26 cellular contexts compared by ENCODE assay signal in the genomic region with DNA sequence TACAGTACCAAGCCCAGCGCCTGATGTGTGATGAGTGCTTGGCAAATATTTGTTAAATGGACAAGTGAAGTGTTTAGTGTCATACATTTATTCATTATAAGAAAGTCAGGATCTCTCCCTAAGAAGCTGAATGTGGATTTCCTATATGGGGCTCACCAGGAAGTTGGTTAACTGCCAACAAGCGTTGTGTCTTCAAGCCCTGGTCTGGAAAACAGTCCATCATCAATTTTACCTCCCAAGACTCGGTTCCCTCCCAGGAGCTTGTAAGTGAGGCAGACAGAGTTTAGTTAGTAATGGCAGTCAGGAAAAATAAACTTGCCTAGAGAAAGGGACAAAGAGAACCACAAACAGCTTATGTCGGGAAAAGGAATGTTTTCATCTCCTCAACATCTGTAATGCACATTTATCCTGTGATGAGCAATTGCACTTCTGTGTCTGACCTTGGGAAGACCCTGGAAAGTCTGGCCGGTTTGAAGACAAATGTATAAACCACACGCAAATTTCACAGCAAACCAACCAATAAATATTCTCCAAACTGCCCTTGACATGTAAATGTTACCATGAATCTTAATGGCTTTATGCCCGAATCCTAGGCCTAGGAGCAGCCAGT. TPM values are rescaled to one million over a fixed set of nuclear protein-coding genes. Genes with fewer than 3 reads are reported as not detected.
DNase-seq lines count a peak whose midpoint lies in the region; ATAC-seq and TF ChIP-seq lines count a peak whose summit lies in the region.
"Had no signal": no experiment of that assay in that cellular context is flagged by ENCODE, and none has a peak within 500 bp of the region (broad histone marks: within the 10 kb centered on the region; RNA-seq: fewer than 3 reads in every experiment).

No MANE protein-coding gene starts in this region.

- no peaks in the 10 kb centered on the region for H3K27me3 ChIP-seq in SJSA1 (replicated peaks)
- H3K27me3 ChIP-seq: MG63, ovary, upper lobe of left lung had no signal

- peaks cover 6% of the 10 kb centered on the region; the same call in 1 of the 2 replicates for H3K36me3 ChIP-seq in SJSA1
- H3K36me3 ChIP-seq: MG63, ovary, upper lobe of left lung had no signal

- H3K36me3 Mint-ChIP-seq in activated naive CD4-positive, alpha-beta T cell treated with anti-CD3 and anti-CD28 coated beads, Interleukin-2, amount 10 ng/mL, durations not matched to agents 7 days and 5 days, result peaks cover 4% of the 10 kb centered on the region
- H3K36me3 Mint-ChIP-seq: CD14-positive monocyte, natural killer cell had no signal

- H3K9me3 Mint-ChIP-seq in activated naive CD4-positive, alpha-beta T cell treated with anti-CD3 and anti-CD28 coated beads, Interleukin-2, amount 10 ng/mL, durations not matched to agents 7 days and 5 days, result peaks cover 12% of the 10 kb centered on the region

- no peak overlapping the region for H3K27ac Mint-ChIP-seq in activated naive CD4-positive, alpha-beta T cell treated with anti-CD3 and anti-CD28 coated beads, Interleukin-2, amount 10 ng/mL, durations not matched to agents 7 days and 5 days
- H3K27ac Mint-ChIP-seq: activated CD8-positive, alpha-beta T cell treated with anti-CD3 and anti-CD28 coated beads for 36 hours; brain; CD14-positive monocyte; H9; natural killer cell had no signal

- CTCF ChIA-PET in activated naive CD4-positive, alpha-beta T cell treated with anti-CD3 and anti-CD28 coated beads, Interleukin-2, amount 10 ng/mL, durations not matched to agents 7 days and 5 days (lab: Charles Lee), result no interaction called here

- DNase-seq in NCI-H748 (lab: John Stamatoyannopoulos, UW; ENCODE audit: unreplicated experiment) (peak; percentile 10), NCI-H748 treated with DMSO at 0.1 percent for 48 hours (lab: John Stamatoyannopoulos, UW) (no peak), SJSA1 (ENCODE audit: low read depth in 1 of 2, low spot score in 2 of 2) (peak; percentile 69 to 90), fibroblast of peridontal ligament (ENCODE audit: extremely low read depth) (peak; percentile 74), GM13977 (ENCODE audit: low spot score) (no peak), NCI-H2227 treated with DMSO at 0.1 percent for 48 hours (lab: John Stamatoyannopoulos, UW) (no peak)
- no peak for DNase-seq in activated naive CD4-positive, alpha-beta T cell treated with anti-CD3 and anti-CD28 coated beads, Interleukin-2, amount 10 ng/mL, durations not matched to agents 7 days and 5 days
- DNase-seq: activated CD4-positive, CD25-positive, alpha-beta regulatory T cell treated with anti-CD3 and anti-CD28 coated beads, Interleukin-2, amount 50 U/mL, for 72 hours; activated CD8-positive, alpha-beta T cell treated with anti-CD3 and anti-CD28 coated beads for 36 hours; activated T-cell treated with anti-CD3 and anti-CD28 coated beads for 4 hours; effector CD4-positive, alpha-beta T cell; erythroblast; H9; hypothalamus; left ventricle myocardium superior; MG63; natural killer cell; NCI-H1417 treated with DMSO at 0.1 percent for 48 hours; NCI-H526 treated with DMSO at 0.1 percent for 48 hours; ovary; retina; upper lobe of left lung had no signal

- no peak overlapping the region for H3K4me3 Mint-ChIP-seq in activated naive CD4-positive, alpha-beta T cell treated with anti-CD3 and anti-CD28 coated beads, Interleukin-2, amount 10 ng/mL, durations not matched to agents 7 days and 5 days
- H3K4me3 Mint-ChIP-seq: activated CD8-positive, alpha-beta T cell treated with anti-CD3 and anti-CD28 coated beads for 36 hours; brain; CD14-positive monocyte; H9; natural killer cell had no signal

- no peaks in the 10 kb centered on the region for H3K4me1 Mint-ChIP-seq in activated naive CD4-positive, alpha-beta T cell treated with anti-CD3 and anti-CD28 coated beads, Interleukin-2, amount 10 ng/mL, durations not matched to agents 7 days and 5 days
- H3K4me1 Mint-ChIP-seq: natural killer cell had no signal

- peaks cover 7% of the 10 kb centered on the region; the same call in 1 of the 2 replicates for H3K9me3 ChIP-seq in SJSA1 (replicated peaks)
- H3K9me3 ChIP-seq: ovary, upper lobe of left lung had no signal

- peaks cover 17% of the 10 kb centered on the region for H3K4me1 ChIP-seq in SJSA1 (replicated peaks)
- H3K4me1 ChIP-seq: A549, upper lobe of left lung had no signal

- H3K4me3 ChIP-seq in SJSA1, result no peak overlapping the region
- H3K4me3 ChIP-seq: A549, MG63, ovary, upper lobe of left lung had no signal

- TF ChIP-seq CTCF in GM13977 (IDR thresholded peaks at IDR 0.05; ENCODE audit: extremely low read depth, insufficient read depth, missing control alignments), result no peak

- no peak for TF ChIP-seq POLR2A in GM18505 (IDR thresholded peaks at IDR 0.05; ENCODE audit: borderline replicate concordance, extremely low read depth, insufficient read depth, insufficient read length)

- in situ Hi-C loops in GM13977 (cut with MboI; ENCODE audit: low pct_unique_long_range_greater_than_20kb, low sequenced_read_pairs, unreplicated experiment), result loop anchor here (10.0 kb wide), 1 partner anchor 724 kb away; the partner anchor contains the start of gene FOXC2

- ATAC-seq in GM18505 (IDR thresholded peaks at IDR 0.05; ENCODE audit: unreplicated experiment), result no peak
- ATAC-seq: A549; activated CD8-positive, alpha-beta T cell treated with anti-CD3 and anti-CD28 coated beads for 36 hours; left ventricle myocardium superior; natural killer cell had no signal

- H3K27ac ChIP-seq in SJSA1, result peak overlapping the region; percentile 4; the same call in 1 of the 2 replicates
- H3K27ac ChIP-seq: A549, ovary, upper lobe of left lung had no signal

- H3K27me3 Mint-ChIP-seq in activated naive CD4-positive, alpha-beta T cell treated with anti-CD3 and anti-CD28 coated beads, Interleukin-2, amount 10 ng/mL, durations not matched to agents 7 days and 5 days, result no peaks in the 10 kb centered on the region
- H3K27me3 Mint-ChIP-seq: activated CD8-positive, alpha-beta T cell treated with anti-CD3 and anti-CD28 coated beads for 36 hours; brain had no signal

RNA-seq across cellular contexts. Expression of gene C16orf95, which starts 28.3 kb away (rescaled TPM):
- total RNA-seq in SJSA1 (2014; rRNA removed; shearing (Covaris generic)), result 4.9 and 18.7 TPM in 2 replicates

Comparison
In these comparisons a context has a peak if more than half of its experiments do, and no peak if none do; other contexts are left out.
1. DNase-seq: peak in NCI-H748 (single experiment), SJSA1 (2 of 2) and fibroblast of peridontal ligament (single experiment); none in NCI-H748 treated with DMSO at 0.1 percent for 48 hours (single experiment), GM13977 (single experiment), NCI-H2227 treated with DMSO at 0.1 percent for 48 hours (single experiment) and activated naive CD4-positive, alpha-beta T cell treated with anti-CD3 and anti-CD28 coated beads, Interleukin-2, amount 10 ng/mL, durations not matched to agents 7 days and 5 days (single experiment).